ENCODE assay signal across 15 cellular contexts in the genomic region with DNA sequence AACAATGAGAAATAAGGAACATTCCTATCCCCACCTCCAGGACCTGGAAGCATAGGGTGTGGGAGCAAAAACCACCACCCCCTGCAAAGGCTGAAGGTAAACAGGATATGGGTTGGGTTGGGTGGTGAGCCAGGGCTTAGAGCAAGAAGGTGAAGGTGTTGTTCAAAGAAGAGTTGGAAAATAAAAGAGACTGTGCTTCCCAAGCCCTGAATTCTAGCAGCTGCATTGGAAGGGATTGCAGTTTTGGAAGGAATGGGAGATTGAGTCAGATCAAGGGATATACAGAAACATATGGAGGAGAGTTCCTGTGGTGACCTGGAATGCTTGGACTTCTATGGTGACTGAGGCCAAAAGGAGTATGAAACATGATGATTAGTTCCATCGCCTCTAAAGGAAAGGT. TPM values are rescaled to one million over a fixed set of nuclear protein-coding genes. Genes with fewer than 3 reads are reported as not detected.
A peak's percentile ranks its signal among the peaks of the same experiment; 100 is the strongest.
DNase-seq lines count a peak whose midpoint lies in the region; ATAC-seq and TF ChIP-seq lines count a peak whose summit lies in the region.
"Had no signal": no experiment of that assay in that cellular context is flagged by ENCODE, and none has a peak within 500 bp of the region (broad histone marks: within the 10 kb centered on the region; RNA-seq: fewer than 3 reads in every experiment).

No MANE protein-coding gene starts in this region.

- H3K4me3 ChIP-seq in AG04449 (ENCODE audit: low read depth, low read length): no peak overlapping the region
- H3K4me3 ChIP-seq in fibroblast of mammary gland (ENCODE audit: control insufficient read depth, low read depth, low read length): no peak overlapping the region
- H3K4me3 ChIP-seq: esophagus muscularis mucosa, mucosa of descending colon had no signal

- no peaks in the 10 kb centered on the region for H3K27me3 Mint-ChIP-seq in T-cell
- H3K27me3 Mint-ChIP-seq: activated CD4-positive, alpha-beta T cell treated with anti-CD3 and anti-CD28 coated beads for 36 hours; CD4-positive, alpha-beta T cell had no signal

- peaks cover 0 to 7% (median 5%) of the 10 kb centered on the region in 3 donors for H3K4me1 Mint-ChIP-seq in T-cell

- H3K36me3 Mint-ChIP-seq in T-cell: no peaks in the 10 kb centered on the region

- TF ChIP-seq CTCF in AG04449 (IDR thresholded peaks at IDR 0.05; ENCODE audit: insufficient read depth, low read length, missing control alignments) (no peak), fibroblast of mammary gland (conservative IDR thresholded peaks at IDR 0.05; ENCODE audit: control insufficient read depth, insufficient read depth, low read depth, low read length) (no peak)

- no peak overlapping the region for H3K27ac Mint-ChIP-seq in T-cell
- H3K27ac Mint-ChIP-seq: activated CD4-positive, alpha-beta T cell treated with anti-CD3 and anti-CD28 coated beads for 36 hours; activated T-helper 2 cell treated with anti-CD3 and anti-CD28 coated beads, Interferon-gamma antibody, Interleukin-2, Interleukin-4, amounts not matched to agents 10 μg/mL and 5 μg/mL and 100 μg/mL, durations not matched to agents 14 hours and 24 hours and 36 hours; CD4-positive, alpha-beta T cell had no signal

- H3K9me3 Mint-ChIP-seq in T-cell: no peaks in the 10 kb centered on the region
- H3K9me3 Mint-ChIP-seq: activated T-helper 2 cell treated with anti-CD3 and anti-CD28 coated beads, Interferon-gamma antibody, Interleukin-2, Interleukin-4, amounts not matched to agents 10 μg/mL and 5 μg/mL and 100 μg/mL, durations not matched to agents 14 hours and 24 hours and 36 hours; CD4-positive, alpha-beta T cell had no signal

- peak; percentile 43 to 92 (median 69) for ATAC-seq in T-cell (replicated peaks in 1 of 4)
- no peak for ATAC-seq in GM21423 (IDR thresholded peaks at IDR 0.05; ENCODE audit: unreplicated experiment)
- ATAC-seq: mucosa of descending colon had no signal

- CTCF ChIA-PET in AG04449 (lab: Yijun Ruan, JAX): interaction anchor here (3.4 kb wide), 1 partner anchor 10 kb away, joined by 28 read pairs; no protein-coding TSS in a partner anchor
- CTCF ChIA-PET in T-cell (lab: Charles Lee): interaction anchor here (0.9 to 1.0 kb wide), 2 partner anchors 11 to 296 kb away, joined by 3 read pairs; no protein-coding TSS in a partner anchor

- H3K4me3 Mint-ChIP-seq in T-cell: no peak overlapping the region
- H3K4me3 Mint-ChIP-seq: activated CD4-positive, alpha-beta T cell treated with anti-CD3 and anti-CD28 coated beads for 36 hours; CD4-positive, alpha-beta T cell had no signal

- POLR2A ChIA-PET in AG04449 (lab: Yijun Ruan, JAX) (interaction anchor here (0.7 to 1.4 kb wide), 5 partner anchors 11 to 186 kb away, joined by 3 to 4 read pairs (median 3); no protein-coding TSS in a partner anchor), T-cell (lab: Charles Lee) (interaction anchor here in 1 of 2 donors (0.6 kb wide), 1 partner anchor 527 kb away, joined by 5 read pairs; no protein-coding TSS in a partner anchor)

- DNase-seq in AG04449 (ENCODE audit: low read depth, low spot score): peak; percentile 78
- DNase-seq in ELR (ENCODE audit: low read depth): peak; percentile 78
- peak in 4 of 34 experiments; percentile 4 to 32 (median 7) for DNase-seq in T-cell
- DNase-seq in fibroblast of mammary gland (ENCODE audit: low read depth): peak; percentile 88
- no peak for DNase-seq in hippocampal formation (lab: John Stamatoyannopoulos, UW)
- no peak for DNase-seq in UCSD-AML1 (lab: John Stamatoyannopoulos, UW; ENCODE audit: unreplicated experiment)
- DNase-seq in NCI-H1105 (lab: John Stamatoyannopoulos, UW): no peak
- DNase-seq: activated CD4-positive, alpha-beta T cell treated with anti-CD3 and anti-CD28 coated beads for 36 hours; GDM1; KBM-7 had no signal

RNA-seq across cellular contexts. Expression of a gene that starts 24.7 kb away (rescaled TPM):
- 10 to 100 TPM; 32.0 to 41.9 (median 34.6) TPM for total RNA-seq in T-cell

Comparison
In these comparisons a context has a peak if more than half of its experiments do, and no peak if none do; other contexts are left out.
1. DNase-seq: peak in AG04449 (single experiment), ELR (single experiment) and fibroblast of mammary gland (single experiment); none in hippocampal formation (0 of 2), UCSD-AML1 (single experiment) and NCI-H1105 (single experiment).